24 cellular contexts compared by ENCODE assay signal in the genomic region with DNA sequence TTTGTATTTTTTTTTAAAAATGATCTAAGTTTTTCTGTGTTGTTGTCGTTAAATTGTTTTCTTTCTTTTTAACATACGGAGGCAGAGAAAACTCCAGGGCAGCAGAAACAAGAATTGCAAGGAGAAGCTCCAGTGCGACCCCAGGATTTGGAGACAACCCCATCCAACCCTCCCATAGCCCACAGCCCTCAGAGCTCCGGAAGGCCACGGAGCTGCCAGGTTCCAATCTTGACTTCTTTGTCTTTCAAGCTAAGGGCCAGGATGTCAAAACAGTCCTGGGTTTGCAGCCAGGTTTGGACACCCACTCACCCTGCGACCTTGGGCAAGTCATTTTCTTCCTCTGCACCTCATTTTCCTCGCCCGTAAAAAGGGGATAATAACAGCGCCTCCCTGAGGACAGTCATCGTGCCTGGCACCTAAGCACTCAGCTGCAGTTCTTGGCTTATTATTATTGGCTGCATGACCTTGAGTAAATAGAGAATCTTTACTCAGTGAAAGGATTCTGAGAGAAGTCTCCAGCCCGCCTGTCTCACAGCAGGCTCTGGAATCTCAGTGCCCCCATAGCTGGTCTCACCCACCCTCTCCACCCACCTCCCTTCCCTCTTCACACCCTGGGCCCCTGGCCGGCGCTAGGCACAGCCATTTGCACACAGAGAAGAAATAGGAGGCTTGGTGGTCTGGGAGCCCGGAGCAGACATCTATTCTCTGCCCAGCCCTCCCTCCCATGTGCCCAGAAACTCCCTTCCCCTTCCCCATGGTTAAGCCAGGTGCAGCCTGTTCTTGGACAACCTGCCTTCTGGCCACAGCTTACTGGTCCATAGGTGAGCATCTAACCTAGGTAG.
A peak's percentile ranks its signal among the peaks of the same experiment; 100 is the strongest.
DNase-seq lines count a peak whose midpoint lies in the region; ATAC-seq and TF ChIP-seq lines count a peak whose summit lies in the region.
"Had no signal": no experiment of that assay in that cellular context is flagged by ENCODE, and none has a peak within 500 bp of the region (broad histone marks: within the 10 kb centered on the region; RNA-seq: fewer than 3 reads in every experiment).

No MANE protein-coding gene starts in this region.

- peak; percentile 71 for DNase-seq in Karpas-422
- no peak for DNase-seq in WTC11 (ENCODE audit: low spot score)
- DNase-seq in osteoblast (ENCODE audit: insufficient read length, low spot score, missing footprints), result peak; percentile 64
- DNase-seq in effector CD4-positive, alpha-beta T cell, result no peak
- no peak for DNase-seq in OCI-M1 (lab: John Stamatoyannopoulos, UW)
- DNase-seq: activated CD4-positive, alpha-beta T cell treated with anti-CD3 and anti-CD28 coated beads, Interleukin-2, amount 10 ng/mL, durations not matched to agents 7 days and 5 days; activated T-cell treated with anti-CD3 and anti-CD28 coated beads, Interleukin-2, amount 50 U/mL, for 48 hours; NCI-H1105; NCI-H2081; NK-92 treated with Interleukin-12 subunit alpha and Interleukin-12 subunit beta, amount 100 ng/mL, for 24 hours; right cardiac atrium; stimulated activated CD4-positive, alpha-beta T cell treated with anti-CD3 and anti-CD28 coated beads, Interleukin-4, amount 100 ng/mL, for 24 hours; stimulated activated naive B cell treated with anti-CD40 and anti-IgM and Interleukin-4, amounts not matched to agents 10 μg/mL and 1 μg/mL and 100 μg/mL, for 72 hours had no signal

- no peaks in the 10 kb centered on the region for H3K79me2 ChIP-seq in Karpas-422 (ENCODE audit: low read length)
- no peaks in the 10 kb centered on the region for H3K79me2 ChIP-seq in osteoblast (ENCODE audit: insufficient read depth, low read length)

- H3K27me3 Mint-ChIP-seq in WTC11 (ENCODE audit: low read depth), result no peaks in the 10 kb centered on the region
- H3K27me3 Mint-ChIP-seq: activated CD4-positive, alpha-beta T cell treated with anti-CD3 and anti-CD28 coated beads, Interleukin-2, amount 10 ng/mL, durations not matched to agents 7 days and 5 days; activated naive CD4-positive, alpha-beta T cell treated with anti-CD3 and anti-CD28 coated beads, Interleukin-2, amount 50 U/mL, for 24 hours had no signal

- H3K9ac ChIP-seq in Karpas-422 (ENCODE audit: low read length), result no peak overlapping the region

- no peak overlapping the region for H2AFZ ChIP-seq in Karpas-422 (ENCODE audit: low read length)
- no peak overlapping the region for H2AFZ ChIP-seq in osteoblast (ENCODE audit: low read length)

- H3K4me3 Mint-ChIP-seq in WTC11, result no peak overlapping the region
- H3K4me3 Mint-ChIP-seq: activated CD4-positive, alpha-beta T cell treated with anti-CD3 and anti-CD28 coated beads, Interleukin-2, amount 10 ng/mL, durations not matched to agents 7 days and 5 days; activated naive CD4-positive, alpha-beta T cell treated with anti-CD3 and anti-CD28 coated beads, Interleukin-2, amount 50 U/mL, for 24 hours; CD14-positive monocyte; nephron; stimulated activated naive B cell treated with anti-CD40 and anti-IgM and Interleukin-4, amounts not matched to agents 10 μg/mL and 1 μg/mL and 100 μg/mL, for 72 hours had no signal

- H3K4me1 Mint-ChIP-seq in WTC11, result peaks cover 2% of the 10 kb centered on the region; the same call in 1 of the 2 replicates
- H3K4me1 Mint-ChIP-seq: activated CD4-positive, alpha-beta T cell treated with anti-CD3 and anti-CD28 coated beads, Interleukin-2, amount 10 ng/mL, durations not matched to agents 7 days and 5 days; activated naive CD4-positive, alpha-beta T cell treated with anti-CD3 and anti-CD28 coated beads, Interleukin-2, amount 50 U/mL, for 24 hours; CD14-positive monocyte; stimulated activated naive B cell treated with anti-CD40 and anti-IgM and Interleukin-4, amounts not matched to agents 10 μg/mL and 1 μg/mL and 100 μg/mL, for 72 hours had no signal

- CTCF ChIA-PET in WTC11 (lab: Charles Lee), result interaction anchor here (0.6 to 3.3 kb wide), 11 partner anchors 10 to 1906 kb away, joined by 3 to 18 read pairs (median 5); no protein-coding TSS in a partner anchor

- H3K4me1 ChIP-seq in Karpas-422 (ENCODE audit: low read length) (peaks cover 11% of the 10 kb centered on the region), osteoblast (ENCODE audit: insufficient read depth, low read length) (no peaks in the 10 kb centered on the region)
- H3K4me1 ChIP-seq: gastroesophageal sphincter, vagina had no signal

- no peaks in the 10 kb centered on the region for H3K36me3 Mint-ChIP-seq in WTC11
- H3K36me3 Mint-ChIP-seq: activated naive CD4-positive, alpha-beta T cell treated with anti-CD3 and anti-CD28 coated beads, Interleukin-2, amount 50 U/mL, for 24 hours; CD14-positive monocyte; stimulated activated naive B cell treated with anti-CD40 and anti-IgM and Interleukin-4, amounts not matched to agents 10 μg/mL and 1 μg/mL and 100 μg/mL, for 72 hours had no signal

- no peaks in the 10 kb centered on the region for H3K27me3 ChIP-seq in Karpas-422 (ENCODE audit: low read length)
- H3K27me3 ChIP-seq in osteoblast (ENCODE audit: insufficient read depth, low read length), result peaks cover 2% of the 10 kb centered on the region
- H3K27me3 ChIP-seq: cardiac muscle cell, pancreas, vagina had no signal

- H3K4me2 ChIP-seq in Karpas-422 (ENCODE audit: low read depth, low read length, poor library complexity, severe bottlenecking), result no peak overlapping the region
- H3K4me2 ChIP-seq in osteoblast (ENCODE audit: insufficient read depth, low read length), result no peak overlapping the region

- POLR2A ChIA-PET in WTC11 (lab: Charles Lee), result no interaction called here

- no peaks in the 10 kb centered on the region for H3K36me3 ChIP-seq in Karpas-422 (ENCODE audit: insufficient read depth, low read length)
- H3K36me3 ChIP-seq in osteoblast (ENCODE audit: insufficient read depth, low read length), result no peaks in the 10 kb centered on the region
- H3K36me3 ChIP-seq: cardiac muscle cell, gastroesophageal sphincter, pancreas, vagina had no signal

- no peaks in the 10 kb centered on the region for H4K20me1 ChIP-seq in Karpas-422 (ENCODE audit: insufficient read depth, low read depth, low read length)
- H4K20me1 ChIP-seq in osteoblast (ENCODE audit: insufficient read depth, low read length), result peaks cover 3% of the 10 kb centered on the region

- no peaks in the 10 kb centered on the region for H3K9me3 Mint-ChIP-seq in WTC11
- H3K9me3 Mint-ChIP-seq: activated CD4-positive, alpha-beta T cell treated with anti-CD3 and anti-CD28 coated beads, Interleukin-2, amount 10 ng/mL, durations not matched to agents 7 days and 5 days; activated naive CD4-positive, alpha-beta T cell treated with anti-CD3 and anti-CD28 coated beads, Interleukin-2, amount 50 U/mL, for 24 hours; nephron; stimulated activated naive B cell treated with anti-CD40 and anti-IgM and Interleukin-4, amounts not matched to agents 10 μg/mL and 1 μg/mL and 100 μg/mL, for 72 hours had no signal

- H3K9me2 ChIP-seq in Karpas-422 (replicated peaks; ENCODE audit: insufficient read depth, low read length), result no peaks in the 10 kb centered on the region

- no peak overlapping the region for H3K27ac Mint-ChIP-seq in WTC11
- H3K27ac Mint-ChIP-seq: activated CD4-positive, alpha-beta T cell treated with anti-CD3 and anti-CD28 coated beads, Interleukin-2, amount 10 ng/mL, durations not matched to agents 7 days and 5 days; activated naive CD4-positive, alpha-beta T cell treated with anti-CD3 and anti-CD28 coated beads, Interleukin-2, amount 50 U/mL, for 24 hours; nephron; stimulated activated naive B cell treated with anti-CD40 and anti-IgM and Interleukin-4, amounts not matched to agents 10 μg/mL and 1 μg/mL and 100 μg/mL, for 72 hours had no signal

- H3K27ac ChIP-seq in Karpas-422 (ENCODE audit: low read length) (no peak overlapping the region), osteoblast (ENCODE audit: low read depth, low read length) (no peak overlapping the region)
- H3K27ac ChIP-seq: cardiac muscle cell, gastroesophageal sphincter, pancreas, SK-N-MC, vagina had no signal

- no peaks in the 10 kb centered on the region for H3K9me3 ChIP-seq in Karpas-422 (ENCODE audit: low read length)
- no peaks in the 10 kb centered on the region for H3K9me3 ChIP-seq in osteoblast (ENCODE audit: low read depth, low read length)
- H3K9me3 ChIP-seq: gastroesophageal sphincter, pancreas, vagina had no signal

- ATAC-seq in WTC11, result 0 out of 2 replicates have a peak, but pooled peaks have one; percentile 20
- no peak for ATAC-seq in HG03565 (IDR thresholded peaks at IDR 0.05; ENCODE audit: unreplicated experiment)
- ATAC-seq: gastroesophageal sphincter; HepG2; pancreas; right cardiac atrium; stimulated activated naive B cell treated with anti-CD40 and anti-IgM and Interleukin-4, amounts not matched to agents 10 μg/mL and 1 μg/mL and 100 μg/mL, for 72 hours had no signal

- peak; percentile 17; the same call in 1 of the 3 replicates for TF ChIP-seq CTCF in GM12872 (IDR thresholded peaks at IDR 0.05; ENCODE audit: insufficient read depth, low read depth, low read length)
- no peak for TF ChIP-seq CTCF in WTC11 (IDR thresholded peaks at IDR 0.05)
- TF ChIP-seq CTCF in osteoblast (IDR thresholded peaks at IDR 0.05; ENCODE audit: extremely low read depth, low read depth, low read length), result peak; percentile 13

- H3K4me3 ChIP-seq in Karpas-422 (ENCODE audit: low read length) (no peak overlapping the region), osteoblast (ENCODE audit: insufficient read depth, low read length) (no peak overlapping the region)
- H3K4me3 ChIP-seq: cardiac muscle cell, gastroesophageal sphincter, pancreas, SK-N-MC, vagina had no signal

TF ChIP-seq in WTC11, 78 proteins besides CTCF, POLR2A, EP300 and RAD21 (continues in another document):
- no peak for TF ChIP-seq ESRRA (CRISPR knock-in tag; IDR thresholded peaks at IDR 0.05; ENCODE audit: borderline replicate concordance)
- no peak for TF ChIP-seq CBFB (CRISPR knock-in tag; IDR thresholded peaks at IDR 0.05; ENCODE audit: low read depth)
- TF ChIP-seq ELF4 (CRISPR knock-in tag; IDR thresholded peaks at IDR 0.05; ENCODE audit: low read depth), result no peak
- TF ChIP-seq, protein P1, sequence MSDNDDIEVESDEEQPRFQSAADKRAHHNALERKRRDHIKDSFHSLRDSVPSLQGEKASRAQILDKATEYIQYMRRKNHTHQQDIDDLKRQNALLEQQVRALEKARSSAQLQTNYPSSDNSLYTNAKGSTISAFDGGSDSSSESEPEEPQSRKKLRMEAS (CRISPR knock-in tag; IDR thresholded peaks at IDR 0.05), result no peak
- TF ChIP-seq, protein P2, sequence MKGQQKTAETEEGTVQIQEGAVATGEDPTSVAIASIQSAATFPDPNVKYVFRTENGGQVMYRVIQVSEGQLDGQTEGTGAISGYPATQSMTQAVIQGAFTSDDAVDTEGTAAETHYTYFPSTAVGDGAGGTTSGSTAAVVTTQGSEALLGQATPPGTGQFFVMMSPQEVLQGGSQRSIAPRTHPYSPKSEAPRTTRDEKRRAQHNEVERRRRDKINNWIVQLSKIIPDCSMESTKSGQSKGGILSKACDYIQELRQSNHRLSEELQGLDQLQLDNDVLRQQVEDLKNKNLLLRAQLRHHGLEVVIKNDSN (CRISPR knock-in tag; IDR thresholded peaks at IDR 0.05), result no peak
- no peak for TF ChIP-seq OVOL2 (CRISPR knock-in tag; IDR thresholded peaks at IDR 0.05; ENCODE audit: borderline replicate concordance)
- TF ChIP-seq JAZF1 (CRISPR knock-in tag; IDR thresholded peaks at IDR 0.05), result no peak
- TF ChIP-seq RORB (CRISPR knock-in tag; IDR thresholded peaks at IDR 0.05), result no peak
- TF ChIP-seq NR2C2 (CRISPR knock-in tag; IDR thresholded peaks at IDR 0.05), result no peak
- no peak for TF ChIP-seq ZNF121 (CRISPR knock-in tag; IDR thresholded peaks at IDR 0.05)

Comparison
In these comparisons a context has a peak if more than half of its experiments do, and no peak if none do; other contexts are left out.
1. DNase-seq: peak in Karpas-422 (single experiment) and osteoblast (single experiment); none in WTC11 (single experiment), effector CD4-positive, alpha-beta T cell (single experiment) and OCI-M1 (single experiment).